Comparison of ENCODE assay signal across 8 cellular contexts in genomic region chr12:46268349-46268616, GRCh38. TPM values are rescaled to one million over a fixed set of nuclear protein-coding genes. Genes with fewer than 3 reads are reported as not detected.
DNase-seq lines count a peak whose midpoint lies in the region; ATAC-seq and TF ChIP-seq lines count a peak whose summit lies in the region.

No MANE protein-coding gene starts in this region.

- peaks cover 75% of the 10 kb centered on the region for H3K79me2 ChIP-seq in PC-9 (ENCODE audit: low read depth)

- H3K4me1 ChIP-seq in PC-9 (replicated peaks; ENCODE audit: insufficient read depth) (peaks cover 39% of the 10 kb centered on the region), foreskin keratinocyte (peaks cover 40% of the 10 kb centered on the region), gastrocnemius medialis (peaks cover 7 to 24% of the 10 kb centered on the region in 2 donors)

- ATAC-seq in GM19043 (IDR thresholded peaks at IDR 0.05; ENCODE audit: low read depth, unreplicated experiment) (peak; percentile 1), foreskin keratinocyte (no peak), gastrocnemius medialis (peak in 1 of 2 donors; percentile 1), left colon (no peak), GM19455 (IDR thresholded peaks at IDR 0.05; ENCODE audit: unreplicated experiment) (no peak)

- H3F3A ChIP-seq in PC-9 (ENCODE audit: insufficient read depth, low read depth) = peaks cover 23% of the 10 kb centered on the region

- intact Hi-C loops in PC-9 (cut with micrococcal nuclease; ENCODE audit: unreplicated experiment) = loop anchor here (1.0 to 10.0 kb wide), 9 partner anchors 104 to 1007 kb away; partner anchors contain the start of genes AMIGO2, PCED1B, SCAF11 and SLC38A2
- intact Hi-C loops in gastrocnemius medialis (cut with DNase I; ENCODE audit: low total_unique reads) = loop anchor here (2.0 to 10.0 kb wide), 8 partner anchors 104 to 1887 kb away; partner anchors contain the start of genes ARID2, ASB8 and SLC38A2
- intact Hi-C loops in left colon (cut with DNase I, micrococcal nuclease) = loop anchor here in 1 of 2 donors (5.0 kb wide), 1 partner anchor 46 kb away; no protein-coding TSS in a partner anchor

- in situ Hi-C loops in gastrocnemius medialis (cut with MboI; ENCODE audit: low sequenced_read_pairs in 4 of 4) = no loop called here

- H3K36me3 ChIP-seq in PC-9 (ENCODE audit: low read depth) = peaks cover 34% of the 10 kb centered on the region; the same call in 1 of the 2 replicates
- H3K36me3 ChIP-seq in gastrocnemius medialis = no peaks in the 10 kb centered on the region

- TF ChIP-seq POLR2A in gastrocnemius medialis (IDR thresholded peaks at IDR 0.05) = no peak

- H3K9me3 ChIP-seq in PC-9 (ENCODE audit: insufficient read depth, low read depth) (no peaks in the 10 kb centered on the region), gastrocnemius medialis (no peaks in the 10 kb centered on the region)

- no peaks in the 10 kb centered on the region for H3K9me2 ChIP-seq in PC-9 (ENCODE audit: insufficient read depth)

- TF ChIP-seq CTCF in PC-9 (conservative IDR thresholded peaks at IDR 0.05) (no peak), foreskin keratinocyte (conservative IDR thresholded peaks at IDR 0.05) (no peak), gastrocnemius medialis (IDR thresholded peaks at IDR 0.05 in 4 of 5, conservative IDR thresholded peaks at IDR 0.05 in 1 of 5) (no peak)

- peaks cover 21% of the 10 kb centered on the region for H4K20me1 ChIP-seq in PC-9 (ENCODE audit: insufficient read depth)

- H3K27me3 ChIP-seq in PC-9 (ENCODE audit: insufficient read depth, low read depth) (no peaks in the 10 kb centered on the region), foreskin keratinocyte (no peaks in the 10 kb centered on the region), gastrocnemius medialis (no peaks in the 10 kb centered on the region)

- CTCF ChIA-PET in PC-9 (lab: Charles Lee) = no interaction called here

- peak overlapping the region; percentile 93 for H3K4me2 ChIP-seq in PC-9

- POLR2A ChIA-PET in PC-9 (lab: Charles Lee; ENCODE audit: unreplicated experiment) = interaction anchor here (0.6 to 1.3 kb wide), 2 partner anchors 51 to 288 kb away, joined by 3 to 8 read pairs; no protein-coding TSS in a partner anchor

- H2AFZ ChIP-seq in PC-9 = peak overlapping the region; percentile 85

- H3K4me3 ChIP-seq in PC-9 (peak overlapping the region; percentile 89), gastrocnemius medialis (peak overlapping the region; percentile 62 to 78 (median 70))

- DNase-seq in PC-9 = no peak
- DNase-seq in foreskin keratinocyte = no peak
- no peak for DNase-seq in gastrocnemius medialis
- DNase-seq in GF-D8 (lab: John Stamatoyannopoulos, UW) = no peak
- no peak for DNase-seq in 8988T
- no peak for DNase-seq in left colon

- peak overlapping the region; percentile 98 for H3K27ac ChIP-seq in PC-9
- peak overlapping the region; percentile 88 for H3K27ac ChIP-seq in foreskin keratinocyte
- peak overlapping the region; percentile 91 to 98 (median 93) for H3K27ac ChIP-seq in gastrocnemius medialis

- no TSS peak for BruUV-seq in PC-9 (replicated peaks; lab: Mats Ljungman, UMichigan)

RNA-seq across cellular contexts. Expression of gene SLC38A1, which starts 0.6 kb away (rescaled TPM):
- total RNA-seq in PC-9 (2021) = 77.7 and 131 TPM in 2 replicates
- 147 and 182 TPM in 2 replicates for total RNA-seq in foreskin keratinocyte
- polyA plus RNA-seq in foreskin keratinocyte = 28.5 and 28.8 TPM in 2 replicates
- total RNA-seq in gastrocnemius medialis = 100 to 1,000 TPM; 237 to 472 (median 339) TPM
- total RNA-seq in left colon = 100 to 1,000 TPM; 126 to 149 TPM
